In the genomic region with DNA sequence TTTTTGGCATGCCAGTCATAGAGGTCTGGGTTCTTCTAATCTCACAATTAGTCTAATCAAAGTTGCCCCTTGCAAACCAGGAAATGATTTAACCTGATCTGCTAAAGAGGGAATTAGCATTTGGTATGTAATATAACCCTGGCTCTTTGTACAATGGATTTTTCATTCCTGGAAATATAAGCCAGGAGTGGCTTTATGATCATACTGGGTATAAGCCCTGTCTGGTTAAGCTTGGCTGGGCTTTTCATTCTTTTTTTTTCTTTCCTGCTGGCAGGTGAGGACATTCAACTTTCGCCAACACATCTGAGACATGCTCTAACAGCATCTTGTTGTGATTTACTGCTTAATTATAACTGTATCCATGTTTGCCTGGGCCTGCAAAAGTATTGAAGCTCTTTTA, we compare ENCODE assay signal across 16 cellular contexts. TPM values are rescaled to one million over a fixed set of nuclear protein-coding genes. Genes with fewer than 3 reads are reported as not detected.
DNase-seq lines count a peak whose midpoint lies in the region; ATAC-seq, FAIRE-seq and TF ChIP-seq lines count a peak whose summit lies in the region.
"Had no signal": no experiment of that assay in that cellular context is flagged by ENCODE, and none has a peak within 500 bp of the region (broad histone marks: within the 10 kb centered on the region; RNA-seq: fewer than 3 reads in every experiment).

No MANE protein-coding gene starts in this region.

- FAIRE-seq in D721Med (lab: Jason Lieb, UNC) (no peak), K562 (lab: Jason Lieb, UNC) (no peak)
- FAIRE-seq: A549 had no signal

- H3K4me3 Mint-ChIP-seq in activated T-cell treated with anti-CD3 and anti-CD28 coated beads, Interleukin-2, amount 50 U/mL, for 4 hours = no peak overlapping the region
- H3K4me3 Mint-ChIP-seq: CD4-positive, alpha-beta T cell; T-helper 2 cell treated with Interferon-gamma antibody and Interleukin-4, amounts not matched to agents 5 μg/mL and 100 μg/mL, for 36 hours had no signal

- intact Hi-C loops in K562 (cut with micrococcal nuclease) = no loop called here

- POLR2A ChIA-PET in K562 (lab: Yijun Ruan, JAX) = interaction anchor here (0.8 to 1.7 kb wide), 3 partner anchors 11 to 22 kb away, joined by 3 to 5 read pairs (median 3); no protein-coding TSS in a partner anchor

- TF ChIP-seq CTCF in D721Med (IDR thresholded peaks at IDR 0.05; ENCODE audit: insufficient read depth, missing control alignments) = no peak
- no peak for TF ChIP-seq CTCF in K562 (IDR thresholded peaks at IDR 0.05 in 2 of 3, conservative IDR thresholded peaks at IDR 0.05 in 1 of 3; ENCODE audit: insufficient read depth in 2 of 3, low read depth in 1 of 3, low read length in 3 of 3)

- H3K9me3 Mint-ChIP-seq in activated T-cell treated with anti-CD3 and anti-CD28 coated beads, Interleukin-2, amount 50 U/mL, for 4 hours = no peaks in the 10 kb centered on the region
- H3K9me3 Mint-ChIP-seq: CD4-positive, alpha-beta T cell; T-helper 2 cell treated with Interferon-gamma antibody and Interleukin-4, amounts not matched to agents 5 μg/mL and 100 μg/mL, for 36 hours had no signal

- peaks cover 3% of the 10 kb centered on the region for H3K27me3 Mint-ChIP-seq in activated T-cell treated with anti-CD3 and anti-CD28 coated beads, Interleukin-2, amount 50 U/mL, for 4 hours (ENCODE audit: low read depth)
- H3K27me3 Mint-ChIP-seq: CD4-positive, alpha-beta T cell had no signal

- no peaks in the 10 kb centered on the region for H3K27me3 ChIP-seq in K562 (ENCODE audit: control insufficient read depth in 2 of 2, insufficient read depth in 2 of 2, low read length in 2 of 2)
- H3K27me3 ChIP-seq: SJCRH30 had no signal

- H3K4me2 ChIP-seq in K562 (ENCODE audit: insufficient read depth, low read length) = no peak overlapping the region
- H3K4me2 ChIP-seq: A549 had no signal

- no peaks in the 10 kb centered on the region for H4K20me1 ChIP-seq in K562 (replicated peaks; ENCODE audit: control insufficient read depth, insufficient read depth, low read length)

- TF ChIP-seq EP300 in Ishikawa (IDR thresholded peaks at IDR 0.05; ENCODE audit: borderline replicate concordance) (peak; percentile 42; the same call in 1 of the 2 replicates), K562 (IDR thresholded peaks at IDR 0.05; ENCODE audit: low read length) (no peak)

- no peak for TF ChIP-seq POLR2A in K562 (conservative IDR thresholded peaks at IDR 0.05)

- H3K27ac ChIP-seq in K562 (ENCODE audit: extremely low read depth, low read depth, low read length) = no peak overlapping the region
- H3K27ac ChIP-seq: A549, RWPE1, SJCRH30 had no signal

- DNase-seq in D721Med (ENCODE audit: insufficient read length, low spot score) (peak; percentile 57), NCI-H2107 treated with DMSO at 0.1 percent for 48 hours (lab: John Stamatoyannopoulos, UW; ENCODE audit: unreplicated experiment) (peak; percentile 97), K562 (ENCODE audit: extremely low read depth in 1 of 4, low spot score in 3 of 4) (no peak), EL (no peak), T-helper 2 cell (no peak)
- no peak for DNase-seq in activated T-cell treated with anti-CD3 and anti-CD28 coated beads, Interleukin-2, amount 50 U/mL, for 4 hours
- DNase-seq: CD4-positive, alpha-beta T cell; IMR-90; NCI-H510A had no signal

- no peaks in the 10 kb centered on the region for H3K36me3 ChIP-seq in K562 (ENCODE audit: control insufficient read depth, insufficient read depth, low read length)
- H3K36me3 ChIP-seq: HAP-1, SJCRH30 had no signal

- peaks cover 5 to 8% of the 10 kb centered on the region in 2 experiments; a peak in 3 of 5 replicates for H3K4me1 ChIP-seq in K562 (replicated peaks in 1 of 2; ENCODE audit: control insufficient read depth in 2 of 2, insufficient read depth in 2 of 2, low read length in 2 of 2)
- H3K4me1 ChIP-seq: A549, HAP-1, SJCRH30 had no signal

- TF ChIP-seq RAD21 in Ishikawa (IDR thresholded peaks at IDR 0.05; ENCODE audit: low read depth) (no peak), K562 (CRISPR knock-in tag; conservative IDR thresholded peaks at IDR 0.05 in 1 of 2, IDR thresholded peaks at IDR 0.05 in 1 of 2) (no peak)

- WGBS in K562 (ENCODE audit: insufficient coverage, low coverage, missing lambda C conversion rate) = 84% methylated on average over 1 of the region's 1 CpG

- in situ Hi-C loops in K562 (cut with MboI) = no loop called here

- CTCF ChIA-PET in K562 (lab: Yijun Ruan, JAX; ENCODE audit: low intra/inter-chr PET ratio) = no interaction called here

- peak overlapping the region; percentile 30; the same call in 1 of the 2 replicates for H2AFZ ChIP-seq in K562 (ENCODE audit: low read depth, low read length)

- no peaks in the 10 kb centered on the region for H3K4me1 Mint-ChIP-seq in activated T-cell treated with anti-CD3 and anti-CD28 coated beads, Interleukin-2, amount 50 U/mL, for 4 hours (ENCODE audit: low read depth)

- no peaks in the 10 kb centered on the region for H3K79me2 ChIP-seq in K562 (ENCODE audit: control insufficient read depth, insufficient read depth, low read length)

- no peaks in the 10 kb centered on the region for H3K9me1 ChIP-seq in K562 (ENCODE audit: control insufficient read depth, insufficient read depth, low read length)

- no peak overlapping the region for H3K4me3 ChIP-seq in K562
- H3K4me3 ChIP-seq: A549, HAP-1, SJCRH30 had no signal

- no peaks in the 10 kb centered on the region for H3K9me3 ChIP-seq in K562 (replicated peaks; ENCODE audit: control insufficient read depth, insufficient read depth, low read depth, low read length)
- H3K9me3 ChIP-seq: A549, HAP-1, SJCRH30 had no signal

- no peak overlapping the region for H3K9ac ChIP-seq in K562 (ENCODE audit: insufficient read depth in 1 of 2, low read depth in 2 of 2, low read length in 2 of 2)

- BruUV-seq in K562 (replicated peaks; lab: Mats Ljungman, UMichigan) = no TSS peak

- no peaks in the 10 kb centered on the region for H3K36me3 Mint-ChIP-seq in activated T-cell treated with anti-CD3 and anti-CD28 coated beads, Interleukin-2, amount 50 U/mL, for 4 hours (ENCODE audit: insufficient read depth)

- ATAC-seq in K562 = no peak
- no peak for ATAC-seq in HG03135 (IDR thresholded peaks at IDR 0.05; ENCODE audit: unreplicated experiment)
- ATAC-seq in activated T-cell treated with anti-CD3 and anti-CD28 coated beads, Interleukin-2, amount 50 U/mL, for 4 hours = no peak
- ATAC-seq: A549 had no signal

TF ChIP-seq in Ishikawa, 13 proteins besides CTCF, POLR2A, EP300 and RAD21:
- TF ChIP-seq NFIC (IDR thresholded peaks at IDR 0.05) (0 out of 2 replicates have a peak, but pooled peaks have one; percentile 39), TCF12 (IDR thresholded peaks at IDR 0.05; ENCODE audit: low read depth) (0 out of 2 replicates have a peak, but pooled peaks have one; percentile 30), FOXM1 (IDR thresholded peaks at IDR 0.05; ENCODE audit: borderline replicate concordance, low read depth) (no peak), CREB1 (IDR thresholded peaks at IDR 0.05; ENCODE audit: low read depth) (no peak)
TF ChIP-seq in Ishikawa: peak in this region for 2.

RNA-seq across cellular contexts. Expression of a gene that starts 20.4 kb away (rescaled TPM):
- 30.3 and 54.4 TPM in 2 replicates for total RNA-seq in K562 (2011; cell fraction: chromatin; rRNA removed; ENCODE audit: low replicate concordance)
- total RNA-seq in K562 (2011; cell fraction: nucleolus; rRNA removed) = 21.3 and 22.5 TPM in 2 replicates
- total RNA-seq in K562 (2011; cell fraction: nucleoplasm; rRNA removed) = 40.9 and 49.1 TPM in 2 replicates
- total RNA-seq in K562 (2014; rRNA removed) (44.9 and 46.0 TPM in 2 replicates), K562 (2014; rRNA removed; fragmentation: Illumina TruSeq; extraction: Trizol) (62.3 and 72.5 TPM in 2 replicates), K562 (2015; rRNA removed; fragmentation: Illumina TruSeq; extraction: Trizol) (42.7 and 43.0 TPM in 2 replicates), K562 (2021) (45.3 and 50.5 TPM in 2 replicates)
- polyA plus RNA-seq in K562 (2011; rRNA removed) (35.6 and 49.1 TPM in 2 replicates), K562 (2014; fragmentation: Illumina TruSeq; extraction: Trizol) (35.7 and 39.9 TPM in 2 replicates), K562 (2014; fragmentation: Nextera tagmentation; extraction: Ambion mirVana) (10 to 100 TPM; 14.3 to 19.3 TPM), K562 (2014; rRNA removed) (44.6 and 46.1 TPM in 2 replicates)
- polyA plus RNA-seq in K562 (2011; cell fraction: cytosol; rRNA removed) = 19.9 and 37.9 TPM in 2 replicates
- 10.7 and 11.3 TPM in 2 replicates for polyA plus RNA-seq in K562 (2011; cell fraction: nucleus; rRNA removed)
- polyA plus RNA-seq in K562 (2012) = 13.2 and 19.6 TPM in 2 replicates
- polyA minus RNA-seq in K562 (2011; rRNA and poly(A)+ RNA removed) = 55.7 and 62.4 TPM in 2 replicates
- 24.8 and 29.7 TPM in 2 replicates for polyA minus RNA-seq in K562 (2011; cell fraction: cytosol; rRNA and poly(A)+ RNA removed)
- polyA minus RNA-seq in K562 (2011; cell fraction: nucleus; rRNA and poly(A)+ RNA removed) = 11.2 and 15.9 TPM in 2 replicates
- total RNA-seq in activated T-cell treated with anti-CD3 and anti-CD28 coated beads, Interleukin-2, amount 50 U/mL, for 4 hours = 10 to 100 TPM; 27.3 to 28.8 (median 28.5) TPM

RNA-seq across cellular contexts. Expression of a gene that starts 43.0 kb away (rescaled TPM):
- 33.3 and 126 TPM in 2 replicates for total RNA-seq in K562 (2011; cell fraction: chromatin; rRNA removed; ENCODE audit: low replicate concordance)
- 45.1 and 46.9 TPM in 2 replicates for total RNA-seq in K562 (2011; cell fraction: nucleolus; rRNA removed)
- 88.2 and 158 TPM in 2 replicates for total RNA-seq in K562 (2011; cell fraction: nucleoplasm; rRNA removed)
- total RNA-seq in K562 (2014; rRNA removed) = 412 and 510 TPM in 2 replicates
- total RNA-seq in K562 (2014; rRNA removed; fragmentation: Illumina TruSeq; extraction: Trizol) = 517 and 565 TPM in 2 replicates
- total RNA-seq in K562 (2015; rRNA removed; fragmentation: Illumina TruSeq; extraction: Trizol) = 394 and 426 TPM in 2 replicates
- total RNA-seq in K562 (2021) = 808 and 835 TPM in 2 replicates
- 812 and 877 TPM in 2 replicates for polyA plus RNA-seq in K562 (2011; rRNA removed)
- 605 and 678 TPM in 2 replicates for polyA plus RNA-seq in K562 (2011; cell fraction: cytosol; rRNA removed)
- polyA plus RNA-seq in K562 (2011; cell fraction: nucleus; rRNA removed) = 136 and 194 TPM in 2 replicates
- polyA plus RNA-seq in K562 (2012) = 834 and 880 TPM in 2 replicates
- polyA plus RNA-seq in K562 (2014; fragmentation: Illumina TruSeq; extraction: Trizol) = 758 and 923 TPM in 2 replicates
- 100 to 1,000 TPM; 543 to 591 TPM for polyA plus RNA-seq in K562 (2014; fragmentation: Nextera tagmentation; extraction: Ambion mirVana)
- 975 and 1,083 TPM in 2 replicates for polyA plus RNA-seq in K562 (2014; rRNA removed)
- polyA minus RNA-seq in K562 (2011; rRNA and poly(A)+ RNA removed) = 127 and 157 TPM in 2 replicates
- polyA minus RNA-seq in K562 (2011; cell fraction: cytosol; rRNA and poly(A)+ RNA removed) = 116 and 160 TPM in 2 replicates
- 24.4 and 52.3 TPM in 2 replicates for polyA minus RNA-seq in K562 (2011; cell fraction: nucleus; rRNA and poly(A)+ RNA removed)
- total RNA-seq in activated T-cell treated with anti-CD3 and anti-CD28 coated beads, Interleukin-2, amount 50 U/mL, for 4 hours = 100 to 1,000 TPM; 328 to 367 (median 332) TPM

Comparison
In these comparisons a context has a peak if more than half of its experiments do, and no peak if none do; other contexts are left out.
1. DNase-seq: peak in D721Med (single experiment) and NCI-H2107 treated with DMSO at 0.1 percent for 48 hours (single experiment); none in K562 (0 of 4), EL (single experiment), T-helper 2 cell (0 of 5) and activated T-cell treated with anti-CD3 and anti-CD28 coated beads, Interleukin-2, amount 50 U/mL, for 4 hours (single experiment).